Comparison of ENCODE assay signal across 21 cellular contexts in genomic region chr4:15586046-15586445, GRCh38.
DNase-seq lines count a peak whose midpoint lies in the region; ATAC-seq, FAIRE-seq and TF ChIP-seq lines count a peak whose summit lies in the region.
"Had no signal": no experiment of that assay in that cellular context is flagged by ENCODE, and none has a peak within 500 bp of the region (broad histone marks: within the 10 kb centered on the region; RNA-seq: fewer than 3 reads in every experiment).

No MANE protein-coding gene starts in this region.

- no peak for TF ChIP-seq CTCF in pancreas (IDR thresholded peaks at IDR 0.05)

- H3K9me3 ChIP-seq in Karpas-422 (ENCODE audit: low read length) (no peaks in the 10 kb centered on the region), pancreas (no peaks in the 10 kb centered on the region)

- peak overlapping the region; percentile 27 for H3K4me2 ChIP-seq in Karpas-422 (ENCODE audit: low read depth, low read length, poor library complexity, severe bottlenecking)

- no peaks in the 10 kb centered on the region for H3K36me3 ChIP-seq in Karpas-422 (ENCODE audit: insufficient read depth, low read length)
- H3K36me3 ChIP-seq in pancreas, result no peaks in the 10 kb centered on the region
- H3K36me3 ChIP-seq: cardiac muscle cell had no signal

- H3K4me3 ChIP-seq in Karpas-422 (ENCODE audit: low read length), result no peak overlapping the region
- no peak overlapping the region for H3K4me3 ChIP-seq in pancreas
- H3K4me3 ChIP-seq: cardiac muscle cell had no signal

- DNase-seq in AML-193 (lab: John Stamatoyannopoulos, UW) (peak; percentile 59 to 75), Karpas-422 (peak; percentile 64), amniotic epithelial cell (ENCODE audit: low read depth) (peak; percentile 67), pancreas (no peak), C1 segment of cervical spinal cord (lab: John Stamatoyannopoulos, UW) (no peak), DMS53 (lab: John Stamatoyannopoulos, UW) (no peak)
- DNase-seq: ACHN; activated CD4-positive, alpha-beta T cell treated with anti-CD3 and anti-CD28 coated beads, Interleukin-2, amount 50 U/mL, for 1 hour; activated naive CD4-positive, alpha-beta T cell treated with anti-CD3 and anti-CD28 coated beads, Interleukin-2, amount 50 U/mL, for 16 hours; aorta; cortex of kidney; MM.1S; NCI-H69; small intestine; stimulated activated CD4-positive, alpha-beta T cell treated with anti-CD3 and anti-CD28 coated beads, Interleukin-2, amount 100 ng/mL, for 24 hours had no signal

- H4K20me1 ChIP-seq in Karpas-422 (ENCODE audit: insufficient read depth, low read depth, low read length), result no peaks in the 10 kb centered on the region

- H3K4me1 ChIP-seq in Karpas-422 (ENCODE audit: low read length) (peaks cover 46% of the 10 kb centered on the region), pancreas (no peaks in the 10 kb centered on the region)

- intact Hi-C loops in pancreas (cut with DNase I), result no loop called here

- FAIRE-seq in pancreas (lab: Jason Lieb, UNC), result peak; percentile 13
- FAIRE-seq: GM19239, small intestine had no signal

- no peaks in the 10 kb centered on the region for H3K9me2 ChIP-seq in Karpas-422 (replicated peaks; ENCODE audit: insufficient read depth, low read length)

- peak overlapping the region; percentile 73 for H3K27ac ChIP-seq in Karpas-422 (ENCODE audit: low read length)
- no peak overlapping the region for H3K27ac ChIP-seq in pancreas
- H3K27ac ChIP-seq: C4-2B, cardiac muscle cell had no signal

- no peak overlapping the region for H2AFZ ChIP-seq in Karpas-422 (ENCODE audit: low read length)

- H3K9ac ChIP-seq in Karpas-422 (ENCODE audit: low read length), result no peak overlapping the region

- 93 to 97% methylated on average over 1 of the region's 1 CpG for WGBS in pancreas, 2 donors

- ATAC-seq in pancreas (no peak), HG03175 (IDR thresholded peaks at IDR 0.05; ENCODE audit: unreplicated experiment) (no peak)
- ATAC-seq: SK-N-SH treated with all-trans-retinoic acid at 6 μM for 48 hours, WTC11 had no signal

- 0 out of 2 replicates have a peak, but pooled peaks cover 4% of the 10 kb centered on the region for H3K79me2 ChIP-seq in Karpas-422 (ENCODE audit: low read length)

- H3K27me3 ChIP-seq in Karpas-422 (ENCODE audit: low read length) (no peaks in the 10 kb centered on the region), pancreas (no peaks in the 10 kb centered on the region)
- H3K27me3 ChIP-seq: cardiac muscle cell had no signal

Comparison
In these comparisons a context has a peak if more than half of its experiments do, and no peak if none do; other contexts are left out.
1. DNase-seq: peak in AML-193 (2 of 2), Karpas-422 (single experiment) and amniotic epithelial cell (single experiment); none in pancreas (0 of 6), C1 segment of cervical spinal cord (0 of 14) and DMS53 (single experiment).